Comparison of ENCODE assay signal across 8 cellular contexts in the genomic region with DNA sequence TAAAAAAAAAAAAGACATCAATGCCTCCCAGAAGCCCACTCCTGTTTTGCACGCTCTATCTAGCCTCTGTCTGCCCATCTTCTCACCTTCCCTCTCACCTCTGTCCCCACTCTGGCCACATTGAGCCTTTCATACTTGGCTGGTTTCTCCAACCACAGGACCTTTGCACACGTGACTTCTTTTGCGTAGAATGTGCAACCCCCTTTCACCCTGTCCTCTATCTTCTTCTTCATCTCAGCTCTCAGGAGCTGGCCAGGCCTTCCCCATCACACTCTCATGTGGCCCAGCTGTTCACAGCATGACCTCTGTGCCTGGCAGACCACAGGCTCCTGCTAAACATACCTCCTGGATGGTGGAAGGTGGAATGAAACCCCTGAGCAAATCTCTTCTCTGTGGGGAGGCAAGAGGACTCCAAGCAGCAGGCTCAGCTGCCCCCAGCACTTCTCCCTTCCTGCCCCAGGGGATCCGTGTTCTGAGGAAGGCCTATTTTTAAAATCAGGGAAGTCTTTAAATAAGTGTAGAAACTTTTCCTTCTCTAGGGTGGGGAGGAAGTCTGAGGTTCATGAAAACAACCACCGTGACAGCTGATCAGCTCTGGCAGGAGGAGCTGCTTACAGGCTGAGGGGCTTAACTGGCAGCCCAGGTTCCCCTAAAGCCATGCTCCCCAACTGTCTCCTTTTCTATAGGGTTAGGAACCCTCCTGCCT. TPM values are rescaled to one million over a fixed set of nuclear protein-coding genes. Genes with fewer than 3 reads are reported as not detected.
DNase-seq lines count a peak whose midpoint lies in the region; ATAC-seq and TF ChIP-seq lines count a peak whose summit lies in the region.

No MANE protein-coding gene starts in this region.

- no peaks in the 10 kb centered on the region for H3K36me3 ChIP-seq in CD4-positive, alpha-beta memory T cell (ENCODE audit: insufficient read depth, low read length)

- no peak overlapping the region for H3K4me3 ChIP-seq in CD4-positive, alpha-beta memory T cell (ENCODE audit: low read length in 2 of 2)

- H3K27ac ChIP-seq in CD4-positive, alpha-beta memory T cell (ENCODE audit: low read depth, low read length), result no peak overlapping the region

- peak overlapping the region in 7 of 8 donors; percentile 20 to 81 (median 45) for H3K4me3 Mint-ChIP-seq in CD4-positive, alpha-beta memory T cell
- H3K4me3 Mint-ChIP-seq in activated naive CD8-positive, alpha-beta T cell treated with anti-CD3 and anti-CD28 coated beads, Interleukin-2, amount 10 ng/mL, durations not matched to agents 7 days and 5 days, result peak overlapping the region; percentile 72
- H3K4me3 Mint-ChIP-seq in stimulated activated naive CD8-positive, alpha-beta T cell treated with anti-CD3 and anti-CD28 coated beads, Interleukin-15, Interleukin-2, amounts not matched to agents 100 ng/mL and 50 ng/mL, for 24 hours, result peak overlapping the region; percentile 42
- H3K4me3 Mint-ChIP-seq in nephron progenitor cell, result no peak overlapping the region

- peaks cover 9 to 12% of the 10 kb centered on the region in 2 donors for H3K36me3 Mint-ChIP-seq in CD4-positive, alpha-beta memory T cell
- peaks cover 35% of the 10 kb centered on the region for H3K36me3 Mint-ChIP-seq in activated naive CD8-positive, alpha-beta T cell treated with anti-CD3 and anti-CD28 coated beads, Interleukin-2, amount 10 ng/mL, durations not matched to agents 7 days and 5 days
- H3K36me3 Mint-ChIP-seq in stimulated activated naive CD8-positive, alpha-beta T cell treated with anti-CD3 and anti-CD28 coated beads, Interleukin-15, Interleukin-2, amounts not matched to agents 100 ng/mL and 50 ng/mL, for 24 hours (ENCODE audit: low read depth), result peaks cover 27% of the 10 kb centered on the region
- peaks cover 15% of the 10 kb centered on the region for H3K36me3 Mint-ChIP-seq in nephron progenitor cell (ENCODE audit: low read depth)

- CTCF ChIA-PET in CD4-positive, alpha-beta memory T cell (lab: Charles Lee; ENCODE audit: partially characterized antibody), result interaction anchor here (1.1 kb wide), 1 partner anchor 19 kb away, joined by 3 read pairs; no protein-coding TSS in a partner anchor

- intact Hi-C loops in CD4-positive, alpha-beta memory T cell (cut with micrococcal nuclease), result no loop called here

- POLR2A ChIA-PET in CD4-positive, alpha-beta memory T cell (lab: Charles Lee; ENCODE audit: partially characterized antibody), result no interaction called here
- POLR2A ChIA-PET in activated naive CD8-positive, alpha-beta T cell treated with anti-CD3 and anti-CD28 coated beads, Interleukin-2, amount 10 ng/mL, durations not matched to agents 7 days and 5 days (lab: Charles Lee), result interaction anchor here (0.7 to 2.6 kb wide), 6 partner anchors 9 to 65 kb away, joined by 3 to 12 read pairs (median 8); partner anchors contain the start of genes HVCN1 and TCTN1

- peaks cover 0 to 8% (median 4%) of the 10 kb centered on the region in 8 donors for H3K9me3 Mint-ChIP-seq in CD4-positive, alpha-beta memory T cell
- H3K9me3 Mint-ChIP-seq in activated naive CD8-positive, alpha-beta T cell treated with anti-CD3 and anti-CD28 coated beads, Interleukin-2, amount 10 ng/mL, durations not matched to agents 7 days and 5 days, result no peaks in the 10 kb centered on the region
- H3K9me3 Mint-ChIP-seq in stimulated activated naive CD8-positive, alpha-beta T cell treated with anti-CD3 and anti-CD28 coated beads, Interleukin-15, Interleukin-2, amounts not matched to agents 100 ng/mL and 50 ng/mL, for 24 hours, result peaks cover 4% of the 10 kb centered on the region
- H3K9me3 Mint-ChIP-seq in nephron progenitor cell, result peaks cover 8% of the 10 kb centered on the region

- H3K27me3 Mint-ChIP-seq in CD4-positive, alpha-beta memory T cell, result no peaks in the 10 kb centered on the region
- H3K27me3 Mint-ChIP-seq in activated naive CD8-positive, alpha-beta T cell treated with anti-CD3 and anti-CD28 coated beads, Interleukin-2, amount 10 ng/mL, durations not matched to agents 7 days and 5 days, result no peaks in the 10 kb centered on the region
- no peaks in the 10 kb centered on the region for H3K27me3 Mint-ChIP-seq in stimulated activated naive CD8-positive, alpha-beta T cell treated with anti-CD3 and anti-CD28 coated beads, Interleukin-15, Interleukin-2, amounts not matched to agents 100 ng/mL and 50 ng/mL, for 24 hours
- peaks cover 4% of the 10 kb centered on the region for H3K27me3 Mint-ChIP-seq in nephron progenitor cell (ENCODE audit: low read depth, poor library complexity)

- peak overlapping the region; percentile 63 to 92 (median 83) for H3K27ac Mint-ChIP-seq in CD4-positive, alpha-beta memory T cell
- peak overlapping the region; percentile 93 for H3K27ac Mint-ChIP-seq in activated naive CD8-positive, alpha-beta T cell treated with anti-CD3 and anti-CD28 coated beads, Interleukin-2, amount 10 ng/mL, durations not matched to agents 7 days and 5 days
- H3K27ac Mint-ChIP-seq in stimulated activated naive CD8-positive, alpha-beta T cell treated with anti-CD3 and anti-CD28 coated beads, Interleukin-15, Interleukin-2, amounts not matched to agents 100 ng/mL and 50 ng/mL, for 24 hours, result peak overlapping the region; percentile 78
- no peak overlapping the region for H3K27ac Mint-ChIP-seq in nephron progenitor cell

- DNase-seq in CD4-positive, alpha-beta memory T cell, result no peak
- DNase-seq in activated naive CD8-positive, alpha-beta T cell treated with anti-CD3 and anti-CD28 coated beads, Interleukin-2, amount 10 ng/mL, durations not matched to agents 7 days and 5 days, result no peak
- DNase-seq in NCI-H2107 treated with DMSO at 0.1 percent for 48 hours (lab: John Stamatoyannopoulos, UW; ENCODE audit: unreplicated experiment), result no peak
- no peak for DNase-seq in retina
- DNase-seq in nephron progenitor cell, result no peak

- no peaks in the 10 kb centered on the region for H3K27me3 ChIP-seq in CD4-positive, alpha-beta memory T cell (ENCODE audit: insufficient read depth, low read length)

- peaks cover 22% of the 10 kb centered on the region for H3K4me1 ChIP-seq in CD4-positive, alpha-beta memory T cell (ENCODE audit: insufficient read depth, low read length)

- TF ChIP-seq CTCF in nephron progenitor cell (IDR thresholded peaks at IDR 0.05), result no peak

- ATAC-seq in GM19397 (IDR thresholded peaks at IDR 0.05; ENCODE audit: unreplicated experiment) (peak; percentile 71), HG03354 (IDR thresholded peaks at IDR 0.05; ENCODE audit: poor library complexity, severe bottlenecking, unreplicated experiment) (peak; percentile 73)
- ATAC-seq in activated naive CD8-positive, alpha-beta T cell treated with anti-CD3 and anti-CD28 coated beads, Interleukin-2, amount 10 ng/mL, durations not matched to agents 7 days and 5 days (ENCODE audit: low read depth), result peak; percentile 57

- peaks cover 12 to 25% (median 18%) of the 10 kb centered on the region in 4 donors for H3K4me1 Mint-ChIP-seq in CD4-positive, alpha-beta memory T cell
- H3K4me1 Mint-ChIP-seq in activated naive CD8-positive, alpha-beta T cell treated with anti-CD3 and anti-CD28 coated beads, Interleukin-2, amount 10 ng/mL, durations not matched to agents 7 days and 5 days, result peaks cover 50% of the 10 kb centered on the region
- H3K4me1 Mint-ChIP-seq in stimulated activated naive CD8-positive, alpha-beta T cell treated with anti-CD3 and anti-CD28 coated beads, Interleukin-15, Interleukin-2, amounts not matched to agents 100 ng/mL and 50 ng/mL, for 24 hours (ENCODE audit: low read depth), result peaks cover 71% of the 10 kb centered on the region
- no peaks in the 10 kb centered on the region for H3K4me1 Mint-ChIP-seq in nephron progenitor cell

- no peaks in the 10 kb centered on the region for H3K9me3 ChIP-seq in CD4-positive, alpha-beta memory T cell (ENCODE audit: control insufficient read depth in 1 of 2, low read length in 2 of 2)

RNA-seq across cellular contexts. Expression of gene HVCN1, which starts 11.6 kb away (rescaled TPM):
- 1 to 10 TPM; 6.4 to 7.8 TPM for total RNA-seq in CD4-positive, alpha-beta memory T cell
- polyA plus RNA-seq in CD4-positive, alpha-beta memory T cell, result 10 to 100 TPM in 1 of 2 donors, 1 to 10 TPM in 1; 7.4 to 16.4 TPM
- total RNA-seq in activated naive CD8-positive, alpha-beta T cell treated with anti-CD3 and anti-CD28 coated beads, Interleukin-2, amount 10 ng/mL, durations not matched to agents 7 days and 5 days, result 10 to 100 TPM; 20.3 to 21.0 TPM
